Comparison of ENCODE assay signal across 13 cellular contexts in the genomic region with DNA sequence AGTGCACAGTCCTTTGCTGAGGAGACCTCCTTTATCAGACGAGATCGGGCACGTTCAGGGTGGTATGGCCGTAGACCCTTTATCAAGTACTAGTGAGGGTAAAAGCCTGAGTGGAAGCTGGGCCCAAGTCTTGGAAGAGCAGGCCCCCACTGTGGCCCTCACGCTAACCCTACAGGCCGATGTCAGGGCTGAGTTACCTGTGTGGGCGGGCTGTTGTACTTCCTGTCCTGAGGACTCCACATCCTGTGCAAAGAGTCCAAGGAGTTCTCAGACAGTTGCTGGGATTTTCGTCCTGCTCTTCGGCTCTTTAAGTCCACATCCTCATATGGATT. TPM values are rescaled to one million over a fixed set of nuclear protein-coding genes. Genes with fewer than 3 reads are reported as not detected.
DNase-seq lines count a peak whose midpoint lies in the region; ATAC-seq, FAIRE-seq and TF ChIP-seq lines count a peak whose summit lies in the region.
"Had no signal": no experiment of that assay in that cellular context is flagged by ENCODE, and none has a peak within 500 bp of the region (broad histone marks: within the 10 kb centered on the region; RNA-seq: fewer than 3 reads in every experiment).

No MANE protein-coding gene starts in this region.

- peaks cover 15% of the 10 kb centered on the region for H3F3A ChIP-seq in neural progenitor cell (ENCODE audit: low read depth)

- peak; percentile 11 for DNase-seq in activated CD4-positive, alpha-beta memory T cell treated with anti-CD3 and anti-CD28 coated beads for 36 hours
- DNase-seq in activated CD4-positive, alpha-beta memory T cell treated with anti-CD3 and anti-CD28 coated beads, Interleukin-2, amount 10 ng/mL, durations not matched to agents 7 days and 5 days, result no peak
- no peak for DNase-seq in dorsolateral prefrontal cortex
- DNase-seq in neural progenitor cell (ENCODE audit: low spot score), result no peak
- DNase-seq in urothelium cell line (ENCODE audit: low spot score), result peak; percentile 59
- no peak for DNase-seq in head of caudate nucleus
- DNase-seq in COLO668 (lab: John Stamatoyannopoulos, UW; ENCODE audit: unreplicated experiment), result no peak
- DNase-seq: activated CD4-positive, CD25-positive, alpha-beta regulatory T cell; mucosa of descending colon; NK-92 treated with Interleukin-12 subunit alpha and Interleukin-12 subunit beta, amount 100 ng/mL, for 24 hours had no signal

- no peaks in the 10 kb centered on the region for H3K36me3 Mint-ChIP-seq in activated CD4-positive, alpha-beta memory T cell treated with anti-CD3 and anti-CD28 coated beads for 36 hours
- no peaks in the 10 kb centered on the region for H3K36me3 Mint-ChIP-seq in activated CD4-positive, alpha-beta memory T cell treated with anti-CD3 and anti-CD28 coated beads, Interleukin-2, amount 10 ng/mL, durations not matched to agents 7 days and 5 days (ENCODE audit: low read depth)
- peaks cover 41% of the 10 kb centered on the region for H3K36me3 Mint-ChIP-seq in neural progenitor cell
- H3K36me3 Mint-ChIP-seq: activated naive CD4-positive, alpha-beta T cell treated with anti-CD3 and anti-CD28 coated beads, Interleukin-2, amount 50 U/mL, for 24 hours had no signal

- H3K9me3 ChIP-seq in neural progenitor cell (ENCODE audit: low read depth), result no peaks in the 10 kb centered on the region
- H3K9me3 ChIP-seq: mucosa of descending colon had no signal

- peaks cover 34% of the 10 kb centered on the region for H3K4me1 ChIP-seq in neural progenitor cell

- CTCF ChIA-PET in activated CD4-positive, alpha-beta memory T cell treated with anti-CD3 and anti-CD28 coated beads for 36 hours (lab: Charles Lee), result no interaction called here
- CTCF ChIA-PET in activated CD4-positive, alpha-beta memory T cell treated with anti-CD3 and anti-CD28 coated beads, Interleukin-2, amount 10 ng/mL, durations not matched to agents 7 days and 5 days (lab: Charles Lee), result no interaction called here

- H3K4me3 ChIP-seq in dorsolateral prefrontal cortex, result no peak overlapping the region
- H3K4me3 ChIP-seq in neural progenitor cell, result no peak overlapping the region
- H3K4me3 ChIP-seq: mucosa of descending colon had no signal

- no peak overlapping the region for H3K27ac Mint-ChIP-seq in activated CD4-positive, alpha-beta memory T cell treated with anti-CD3 and anti-CD28 coated beads for 36 hours
- H3K27ac Mint-ChIP-seq in activated CD4-positive, alpha-beta memory T cell treated with anti-CD3 and anti-CD28 coated beads, Interleukin-2, amount 10 ng/mL, durations not matched to agents 7 days and 5 days, result no peak overlapping the region
- peak overlapping the region; percentile 77 for H3K27ac Mint-ChIP-seq in neural progenitor cell
- H3K27ac Mint-ChIP-seq: activated naive CD4-positive, alpha-beta T cell treated with anti-CD3 and anti-CD28 coated beads, Interleukin-2, amount 50 U/mL, for 24 hours had no signal

- no peak for FAIRE-seq in urothelium cell line (lab: Jason Lieb, UNC)
- FAIRE-seq: A204.1 had no signal

- peaks cover 5% of the 10 kb centered on the region for H3K4me1 Mint-ChIP-seq in activated CD4-positive, alpha-beta memory T cell treated with anti-CD3 and anti-CD28 coated beads for 36 hours (ENCODE audit: low read depth)
- no peaks in the 10 kb centered on the region for H3K4me1 Mint-ChIP-seq in activated CD4-positive, alpha-beta memory T cell treated with anti-CD3 and anti-CD28 coated beads, Interleukin-2, amount 10 ng/mL, durations not matched to agents 7 days and 5 days
- H3K4me1 Mint-ChIP-seq in neural progenitor cell, result peaks cover 56% of the 10 kb centered on the region

- no peaks in the 10 kb centered on the region for H3K27me3 Mint-ChIP-seq in activated CD4-positive, alpha-beta memory T cell treated with anti-CD3 and anti-CD28 coated beads for 36 hours
- peaks cover 4% of the 10 kb centered on the region for H3K27me3 Mint-ChIP-seq in activated CD4-positive, alpha-beta memory T cell treated with anti-CD3 and anti-CD28 coated beads, Interleukin-2, amount 10 ng/mL, durations not matched to agents 7 days and 5 days
- peaks cover 8% of the 10 kb centered on the region for H3K27me3 Mint-ChIP-seq in neural progenitor cell (ENCODE audit: insufficient read depth, low read depth)
- H3K27me3 Mint-ChIP-seq: activated naive CD4-positive, alpha-beta T cell treated with anti-CD3 and anti-CD28 coated beads, Interleukin-2, amount 50 U/mL, for 24 hours had no signal

- no peaks in the 10 kb centered on the region for H4K20me1 ChIP-seq in neural progenitor cell (ENCODE audit: low read depth)

- no peak overlapping the region for H3K4me3 Mint-ChIP-seq in activated CD4-positive, alpha-beta memory T cell treated with anti-CD3 and anti-CD28 coated beads for 36 hours
- H3K4me3 Mint-ChIP-seq in activated CD4-positive, alpha-beta memory T cell treated with anti-CD3 and anti-CD28 coated beads, Interleukin-2, amount 10 ng/mL, durations not matched to agents 7 days and 5 days, result no peak overlapping the region
- H3K4me3 Mint-ChIP-seq in neural progenitor cell, result no peak overlapping the region
- H3K4me3 Mint-ChIP-seq: activated naive CD4-positive, alpha-beta T cell treated with anti-CD3 and anti-CD28 coated beads, Interleukin-2, amount 50 U/mL, for 24 hours had no signal

- H2AFZ ChIP-seq in neural progenitor cell (replicated peaks), result no peak overlapping the region

- POLR2A ChIA-PET in activated CD4-positive, alpha-beta memory T cell treated with anti-CD3 and anti-CD28 coated beads for 36 hours (lab: Charles Lee), result no interaction called here
- POLR2A ChIA-PET in activated CD4-positive, alpha-beta memory T cell treated with anti-CD3 and anti-CD28 coated beads, Interleukin-2, amount 10 ng/mL, durations not matched to agents 7 days and 5 days (lab: Charles Lee), result no interaction called here

- intact Hi-C loops in activated CD4-positive, alpha-beta memory T cell treated with anti-CD3 and anti-CD28 coated beads for 36 hours (cut with micrococcal nuclease), result no loop called here
- intact Hi-C loops in dorsolateral prefrontal cortex (cut with DNase I), result no loop called here
- intact Hi-C loops in head of caudate nucleus (cut with DNase I), result no loop called here

- H3K9me3 Mint-ChIP-seq in activated CD4-positive, alpha-beta memory T cell treated with anti-CD3 and anti-CD28 coated beads for 36 hours, result no peaks in the 10 kb centered on the region
- no peaks in the 10 kb centered on the region for H3K9me3 Mint-ChIP-seq in activated CD4-positive, alpha-beta memory T cell treated with anti-CD3 and anti-CD28 coated beads, Interleukin-2, amount 10 ng/mL, durations not matched to agents 7 days and 5 days
- no peaks in the 10 kb centered on the region for H3K9me3 Mint-ChIP-seq in neural progenitor cell
- H3K9me3 Mint-ChIP-seq: activated naive CD4-positive, alpha-beta T cell treated with anti-CD3 and anti-CD28 coated beads, Interleukin-2, amount 50 U/mL, for 24 hours had no signal

- H3K27me3 ChIP-seq in dorsolateral prefrontal cortex (no peaks in the 10 kb centered on the region), neural progenitor cell (no peaks in the 10 kb centered on the region)

- no peak for ATAC-seq in GM18498 (IDR thresholded peaks at IDR 0.05; ENCODE audit: unreplicated experiment)
- ATAC-seq: mucosa of descending colon had no signal

- H3K4me2 ChIP-seq in neural progenitor cell, result no peak overlapping the region

- TF ChIP-seq CTCF in dorsolateral prefrontal cortex (IDR thresholded peaks at IDR 0.05 in 54 of 56, conservative IDR thresholded peaks at IDR 0.05 in 2 of 56; ENCODE audit: low read depth in 1 of 56, partially characterized antibody in 56 of 56), result no peak
- no peak for TF ChIP-seq CTCF in neural progenitor cell (IDR thresholded peaks at IDR 0.05)

- H3K79me2 ChIP-seq in neural progenitor cell (ENCODE audit: low read depth), result no peaks in the 10 kb centered on the region

- no peak overlapping the region for H3K9ac ChIP-seq in neural progenitor cell

- no peaks in the 10 kb centered on the region for H3K36me3 ChIP-seq in neural progenitor cell

- H3K27ac ChIP-seq in dorsolateral prefrontal cortex (peak overlapping the region in 50 of 59 donors; percentile 3 to 83 (median 67)), neural progenitor cell (no peak overlapping the region)

RNA-seq across cellular contexts. Expression of gene RPL27A, which starts 34.9 kb away (rescaled TPM):
- total RNA-seq in activated CD4-positive, alpha-beta memory T cell treated with anti-CD3 and anti-CD28 coated beads for 36 hours, result 1,000 to 10,000 TPM; 1,027 to 1,094 TPM
- total RNA-seq in activated CD4-positive, alpha-beta memory T cell treated with anti-CD3 and anti-CD28 coated beads, Interleukin-2, amount 10 ng/mL, durations not matched to agents 7 days and 5 days, result 100 to 1,000 TPM; 817 to 856 TPM
- total RNA-seq in dorsolateral prefrontal cortex, result 100 to 1,000 TPM; 155 to 321 (median 208) TPM
- 1,116 and 1,250 TPM in 2 replicates for total RNA-seq in neural progenitor cell (ENCODE audit: low replicate concordance)

RNA-seq across cellular contexts. Expression of gene TRIM66, which starts 35.0 kb away (rescaled TPM):
- 10 to 100 TPM; 18.3 to 24.2 TPM for total RNA-seq in activated CD4-positive, alpha-beta memory T cell treated with anti-CD3 and anti-CD28 coated beads for 36 hours
- total RNA-seq in activated CD4-positive, alpha-beta memory T cell treated with anti-CD3 and anti-CD28 coated beads, Interleukin-2, amount 10 ng/mL, durations not matched to agents 7 days and 5 days, result 10 to 100 TPM; 17.8 to 22.4 TPM
- total RNA-seq in dorsolateral prefrontal cortex (10 to 100 TPM in 119 of 120 experiments, 1 to 10 TPM in 1; 9.2 to 31.7 (median 18.5) TPM), neural progenitor cell (ENCODE audit: low replicate concordance) (0.95 and 3.6 TPM in 2 replicates)

Comparison
In these comparisons a context has a peak if more than half of its experiments do, and no peak if none do; other contexts are left out.
1. DNase-seq: peak in activated CD4-positive, alpha-beta memory T cell treated with anti-CD3 and anti-CD28 coated beads for 36 hours (single experiment) and urothelium cell line (single experiment); none in activated CD4-positive, alpha-beta memory T cell treated with anti-CD3 and anti-CD28 coated beads, Interleukin-2, amount 10 ng/mL, durations not matched to agents 7 days and 5 days (single experiment), dorsolateral prefrontal cortex (0 of 10), neural progenitor cell (single experiment), head of caudate nucleus (0 of 42) and COLO668 (single experiment).